Comparison of ENCODE assay signal across 16 cellular contexts in the genomic region with DNA sequence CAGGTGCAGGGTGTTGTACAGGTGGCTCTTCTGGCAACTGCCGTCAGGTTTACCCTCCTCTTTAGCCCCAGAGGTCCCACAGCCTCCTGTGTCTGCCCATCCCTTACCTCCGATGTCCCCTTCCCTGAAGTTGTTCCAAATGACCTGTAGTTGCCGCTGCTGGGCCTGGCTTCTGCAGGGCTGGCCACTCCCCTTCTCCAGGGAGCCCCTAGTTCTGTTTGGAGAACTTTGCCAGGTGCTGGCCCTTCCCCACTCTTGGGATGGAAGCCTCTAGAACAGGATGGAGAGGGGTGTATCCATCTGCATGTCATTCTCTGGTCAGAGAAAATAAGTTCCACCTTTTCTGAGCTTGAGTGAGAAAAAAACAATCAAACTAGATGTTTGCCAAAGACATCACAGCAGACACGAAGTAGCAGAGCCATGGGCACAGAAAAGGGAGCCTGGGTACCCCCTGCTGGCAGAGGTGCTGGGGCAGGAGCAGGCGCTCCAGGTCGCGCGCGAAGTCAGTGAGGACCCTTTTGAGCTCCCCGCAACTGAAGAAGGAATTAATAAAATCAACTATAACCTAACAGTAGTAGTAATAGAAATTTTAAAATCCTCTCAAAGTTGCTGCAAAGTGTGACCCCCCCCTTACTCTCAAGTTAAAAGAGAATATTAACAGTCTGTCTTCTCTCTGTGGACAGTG. TPM values are rescaled to one million over a fixed set of nuclear protein-coding genes. Genes with fewer than 3 reads are reported as not detected.
DNase-seq lines count a peak whose midpoint lies in the region; ATAC-seq and TF ChIP-seq lines count a peak whose summit lies in the region.
"Had no signal": no experiment of that assay in that cellular context is flagged by ENCODE, and none has a peak within 500 bp of the region (broad histone marks: within the 10 kb centered on the region; RNA-seq: fewer than 3 reads in every experiment).

No MANE protein-coding gene starts in this region.

- no peak overlapping the region for H4K12ac ChIP-seq in trophoblast cell (ENCODE audit: low read depth, low read length)

- ATAC-seq in right cardiac atrium (peak; percentile 38 to 59), GM21423 (IDR thresholded peaks at IDR 0.05; ENCODE audit: unreplicated experiment) (no peak)
- ATAC-seq: CD8-positive, alpha-beta T cell; mucosa of descending colon had no signal

- no peak overlapping the region for H2BK12ac ChIP-seq in trophoblast cell (ENCODE audit: low read length)

- no peak overlapping the region for H2AFZ ChIP-seq in trophoblast cell (ENCODE audit: insufficient read depth, low read length, poor library complexity)

- 77% methylated on average over 10 of the region's 10 CpGs for WGBS in right cardiac atrium
- no CpG with 5 or more reads among the region's 10 CpGs for WGBS in trophoblast cell (ENCODE audit: extremely low coverage, insufficient coverage, insufficient read length)

- no peak overlapping the region for H4K8ac ChIP-seq in trophoblast cell (ENCODE audit: low read depth, low read length)

- H3K9me3 ChIP-seq in right cardiac atrium (ENCODE audit: control insufficient read depth, low read length) (no peaks in the 10 kb centered on the region), trophoblast cell (ENCODE audit: insufficient read depth, low read depth, low read length) (peaks cover 2% of the 10 kb centered on the region)
- H3K9me3 ChIP-seq: mucosa of descending colon had no signal

- H3K36me3 ChIP-seq in trophoblast cell (ENCODE audit: control insufficient read depth in 1 of 2, insufficient read depth in 2 of 2, low read length in 2 of 2): peaks cover 1 to 7% of the 10 kb centered on the region in 2 experiments

- H3K4me1 ChIP-seq in right cardiac atrium (ENCODE audit: control insufficient read depth, insufficient read depth, low read length) (no peaks in the 10 kb centered on the region), trophoblast cell (ENCODE audit: control insufficient read depth in 1 of 2, insufficient read depth in 2 of 2, low read length in 2 of 2) (no peaks in the 10 kb centered on the region)

- H3K27me3 ChIP-seq in right cardiac atrium (ENCODE audit: control insufficient read depth, insufficient read depth) (no peaks in the 10 kb centered on the region), trophoblast cell (ENCODE audit: insufficient read depth, low read length) (no peaks in the 10 kb centered on the region)

- H2BK120ac ChIP-seq in trophoblast cell (ENCODE audit: insufficient read depth, low read length, poor library complexity): no peak overlapping the region

- no peak overlapping the region for H3K23ac ChIP-seq in trophoblast cell (ENCODE audit: low read length)

- H3K79me1 ChIP-seq in trophoblast cell (ENCODE audit: low read length): no peaks in the 10 kb centered on the region

- DNase-seq in DMS 273 (lab: John Stamatoyannopoulos, UW; ENCODE audit: unreplicated experiment) (peak; percentile 22), DMS 273 treated with DMSO at 0.1 percent for 48 hours (lab: John Stamatoyannopoulos, UW) (no peak), right cardiac atrium (peak in 1 of 3 donors; percentile 41), trophoblast cell (no peak), mucosa of gallbladder (ENCODE audit: low spot score) (no peak)
- no peak for DNase-seq in activated CD4-positive, CD25-positive, alpha-beta regulatory T cell treated with anti-CD3 and anti-CD28 coated beads, Interleukin-2, amount 50 U/mL, for 72 hours
- DNase-seq: activated CD4-positive, CD25-positive, alpha-beta regulatory T cell; activated naive CD4-positive, alpha-beta T cell treated with anti-CD3 and anti-CD28 coated beads for 36 hours; CD8-positive, alpha-beta T cell; GDM1; mucosa of descending colon; NCI-H524; stimulated activated CD4-positive, alpha-beta T cell treated with anti-CD3 and anti-CD28 coated beads, Interleukin-15, amount 100 ng/mL, for 24 hours had no signal

- no peak overlapping the region for H2AK5ac ChIP-seq in trophoblast cell (ENCODE audit: low read length)

- H3K14ac ChIP-seq in trophoblast cell (ENCODE audit: low read length): no peak overlapping the region

- peak; percentile 36 for TF ChIP-seq CTCF in VCaP (conservative IDR thresholded peaks at IDR 0.05)

- H3K4me3 ChIP-seq in right cardiac atrium (ENCODE audit: low read length): no peak overlapping the region
- H3K4me3 ChIP-seq in trophoblast cell (ENCODE audit: low read depth, low read length): peak overlapping the region; percentile 15
- H3K4me3 ChIP-seq: mucosa of descending colon had no signal

- no peak overlapping the region for H3K18ac ChIP-seq in trophoblast cell (ENCODE audit: low read length)

- no peak overlapping the region for H3K9ac ChIP-seq in trophoblast cell (ENCODE audit: low read length)

- H3K27ac ChIP-seq in VCaP (no peak overlapping the region), right cardiac atrium (ENCODE audit: low read length) (no peak overlapping the region), trophoblast cell (ENCODE audit: low read depth, low read length) (no peak overlapping the region)
- H3K27ac ChIP-seq: 22Rv1 had no signal

- H3K79me2 ChIP-seq in trophoblast cell (ENCODE audit: control insufficient read depth, insufficient read depth, low read length, poor library complexity): no peaks in the 10 kb centered on the region

- intact Hi-C loops in right cardiac atrium (cut with DNase I): no loop called here

- H3K4ac ChIP-seq in trophoblast cell (ENCODE audit: low read depth, low read length): no peak overlapping the region

- no peak overlapping the region for H3K4me2 ChIP-seq in trophoblast cell (ENCODE audit: low read length)

- H2BK5ac ChIP-seq in trophoblast cell (ENCODE audit: low read depth, low read length, poor library complexity): no peak overlapping the region

- H4K91ac ChIP-seq in trophoblast cell (ENCODE audit: low read depth, low read length): no peak overlapping the region

RNA-seq across cellular contexts. Expression of a gene that starts 20.2 kb away (rescaled TPM):
- total RNA-seq in right cardiac atrium (100 to 1,000 TPM in 2 of 4 donors, 10 to 100 TPM in 2; 85.9 to 124 (median 99.1) TPM), mucosa of gallbladder (16.5 TPM)
- 44.0 TPM for polyA plus RNA-seq in right cardiac atrium
- polyA plus RNA-seq in trophoblast cell (2013): 0.94 and 1.00 TPM in 2 replicates

RNA-seq across cellular contexts. Expression of a gene that starts 48.7 kb away (rescaled TPM):
- total RNA-seq in right cardiac atrium (10 to 100 TPM; 53.3 to 65.3 (median 61.2) TPM), mucosa of gallbladder (51.8 TPM)
- 48.0 TPM for polyA plus RNA-seq in right cardiac atrium
- 32.3 and 33.1 TPM in 2 replicates for polyA plus RNA-seq in trophoblast cell (2013)
